In the genomic region with DNA sequence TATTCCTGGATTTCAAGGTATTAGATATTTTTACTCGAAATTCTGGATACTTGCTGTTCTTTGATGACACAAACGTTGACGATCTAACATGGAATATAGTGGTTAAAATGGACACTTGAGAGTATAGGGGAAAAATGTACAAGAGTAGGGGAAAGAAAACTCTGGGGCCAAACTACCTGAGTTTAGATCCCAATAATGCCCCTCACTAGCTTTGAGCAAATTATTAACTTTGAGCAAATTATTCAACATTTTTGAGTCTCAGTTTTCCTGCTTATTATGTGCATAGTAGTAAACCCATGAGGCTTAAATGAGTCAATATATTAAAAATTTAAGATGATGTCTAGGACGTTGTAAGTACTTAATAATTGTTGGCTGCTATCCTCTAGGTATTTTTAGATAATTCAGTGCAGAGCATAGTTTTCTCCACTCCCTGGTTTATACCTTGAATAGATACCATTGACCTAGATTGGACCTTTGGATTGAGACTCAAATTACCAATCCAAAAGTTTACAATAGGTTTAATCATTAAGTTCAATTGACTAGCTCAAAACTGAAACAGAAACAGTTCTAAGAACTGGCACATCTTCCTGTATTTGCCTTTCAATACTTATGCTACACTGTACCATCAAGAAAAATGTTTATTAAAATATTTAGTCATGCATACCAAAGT, we compare ENCODE assay signal across 18 cellular contexts. TPM values are rescaled to one million over a fixed set of nuclear protein-coding genes. Genes with fewer than 3 reads are reported as not detected.
DNase-seq lines count a peak whose midpoint lies in the region; ATAC-seq and TF ChIP-seq lines count a peak whose summit lies in the region.
"Had no signal": no experiment of that assay in that cellular context is flagged by ENCODE, and none has a peak within 500 bp of the region (broad histone marks: within the 10 kb centered on the region; RNA-seq: fewer than 3 reads in every experiment).

No MANE protein-coding gene starts in this region.

- H3K27me3 Mint-ChIP-seq in Caco-2 (ENCODE audit: insufficient read depth, unreplicated experiment), result no peaks in the 10 kb centered on the region

- 78 to 84% methylated on average over 4 of the region's 4 CpGs for WGBS in tibial nerve, 2 donors

- H3K27ac ChIP-seq in colonic mucosa, result peak overlapping the region; percentile 44
- no peak overlapping the region for H3K27ac ChIP-seq in tibial nerve
- H3K27ac ChIP-seq: RWPE1 had no signal

- peak; percentile 69 for ATAC-seq in GM19467 (IDR thresholded peaks at IDR 0.05; ENCODE audit: unreplicated experiment)
- peak; percentile 51 for ATAC-seq in HG03139 (IDR thresholded peaks at IDR 0.05; ENCODE audit: unreplicated experiment)
- ATAC-seq in HG02870 (IDR thresholded peaks at IDR 0.05; ENCODE audit: unreplicated experiment), result no peak

- POLR2A ChIA-PET in Caco-2 (lab: Charles Lee), result no interaction called here

- BruUV-seq in Caco-2 (replicated peaks; lab: Mats Ljungman, UMichigan), result no TSS peak

- no peaks in the 10 kb centered on the region for H3K4me1 ChIP-seq in Caco-2
- no peaks in the 10 kb centered on the region for H3K4me1 ChIP-seq in colonic mucosa
- H3K4me1 ChIP-seq in tibial nerve, result no peaks in the 10 kb centered on the region

- no peak for DNase-seq in Caco-2
- no peak for DNase-seq in colonic mucosa
- no peak for DNase-seq in activated CD8-positive, alpha-beta memory T cell treated with anti-CD3 and anti-CD28 coated beads, Interleukin-2, amount 50 U/mL, for 4 hours
- DNase-seq in tibial nerve (ENCODE audit: low spot score in 2 of 2), result no peak
- no peak for DNase-seq in GOT3 (lab: John Stamatoyannopoulos, UW)
- DNase-seq: activated CD4-positive, alpha-beta T cell treated with anti-CD3 and anti-CD28 coated beads, Interleukin-2, amount 10 ng/mL, durations not matched to agents 7 days and 5 days; erythroblast; H7; islet precursor cell; NCI-H1694 treated with DMSO at 0.1 percent for 48 hours had no signal

- TF ChIP-seq EP300 in tibial nerve (IDR thresholded peaks at IDR 0.05), result no peak

- no peaks in the 10 kb centered on the region for H3K9me3 Mint-ChIP-seq in Caco-2 (ENCODE audit: unreplicated experiment)
- H3K9me3 Mint-ChIP-seq: activated CD4-positive, alpha-beta T cell treated with anti-CD3 and anti-CD28 coated beads, Interleukin-2, amount 10 ng/mL, durations not matched to agents 7 days and 5 days; activated T-helper 1 cell treated with anti-CD3 and anti-CD28 coated beads, Interleukin-12 subunit alpha, Interleukin-12 subunit beta, Interleukin-2, Interleukin-4 antibody, amounts not matched to agents 30 ng/mL and 10 ng/mL and 1 ng/mL, durations not matched to agents 14 hours and 24 hours and 36 hours had no signal

- no peaks in the 10 kb centered on the region for H3K27me3 ChIP-seq in Caco-2 (replicated peaks; ENCODE audit: control insufficient read depth, insufficient read depth, low read length)
- H3K27me3 ChIP-seq in colonic mucosa, result no peaks in the 10 kb centered on the region
- no peaks in the 10 kb centered on the region for H3K27me3 ChIP-seq in tibial nerve

- CTCF ChIA-PET in Caco-2 (lab: Charles Lee), result no interaction called here

- H3K4me3 ChIP-seq in Caco-2 (ENCODE audit: low read depth, low read length), result no peak overlapping the region
- no peak overlapping the region for H3K4me3 ChIP-seq in colonic mucosa
- H3K4me3 ChIP-seq in tibial nerve, result no peak overlapping the region

- TF ChIP-seq CTCF in Caco-2 (IDR thresholded peaks at IDR 0.05; ENCODE audit: insufficient read depth in 1 of 2, low read depth in 1 of 2, low read length in 1 of 2, severe bottlenecking in 1 of 2, unreplicated experiment in 1 of 2) (no peak), colonic mucosa (IDR thresholded peaks at IDR 0.05) (no peak), tibial nerve (IDR thresholded peaks at IDR 0.05) (no peak)

- H3K9ac ChIP-seq in colonic mucosa (ENCODE audit: low read depth in 2 of 2, low read length in 2 of 2), result no peak overlapping the region

- no peak overlapping the region for H3K4me3 Mint-ChIP-seq in Caco-2 (ENCODE audit: unreplicated experiment)
- H3K4me3 Mint-ChIP-seq: activated CD4-positive, alpha-beta T cell treated with anti-CD3 and anti-CD28 coated beads, Interleukin-2, amount 10 ng/mL, durations not matched to agents 7 days and 5 days; activated T-helper 1 cell treated with anti-CD3 and anti-CD28 coated beads, Interleukin-12 subunit alpha, Interleukin-12 subunit beta, Interleukin-2, Interleukin-4 antibody, amounts not matched to agents 30 ng/mL and 10 ng/mL and 1 ng/mL, durations not matched to agents 14 hours and 24 hours and 36 hours; T-helper 2 cell treated with Interferon-gamma antibody and Interleukin-4, amounts not matched to agents 5 μg/mL and 100 μg/mL, for 36 hours had no signal

- H3K36me3 ChIP-seq in Caco-2 (ENCODE audit: control insufficient read depth, insufficient read depth, low read length) (no peaks in the 10 kb centered on the region), colonic mucosa (no peaks in the 10 kb centered on the region), tibial nerve (no peaks in the 10 kb centered on the region)

- intact Hi-C loops in Caco-2 (cut with micrococcal nuclease; ENCODE audit: unreplicated experiment), result no loop called here
- intact Hi-C loops in colonic mucosa (cut with DNase I), result no loop called here

- H3K9me3 ChIP-seq in Caco-2 (no peaks in the 10 kb centered on the region), colonic mucosa (no peaks in the 10 kb centered on the region), tibial nerve (no peaks in the 10 kb centered on the region)

- H3K27ac Mint-ChIP-seq in Caco-2 (ENCODE audit: unreplicated experiment), result peak overlapping the region; percentile 55
- H3K27ac Mint-ChIP-seq: activated CD4-positive, alpha-beta T cell treated with anti-CD3 and anti-CD28 coated beads, Interleukin-2, amount 10 ng/mL, durations not matched to agents 7 days and 5 days; activated T-helper 1 cell treated with anti-CD3 and anti-CD28 coated beads, Interleukin-12 subunit alpha, Interleukin-12 subunit beta, Interleukin-2, Interleukin-4 antibody, amounts not matched to agents 30 ng/mL and 10 ng/mL and 1 ng/mL, durations not matched to agents 14 hours and 24 hours and 36 hours; T-helper 2 cell treated with Interferon-gamma antibody and Interleukin-4, amounts not matched to agents 5 μg/mL and 100 μg/mL, for 36 hours had no signal

- TF ChIP-seq POLR2A in tibial nerve (IDR thresholded peaks at IDR 0.05), result no peak

- peaks cover 15% of the 10 kb centered on the region for H3K4me1 Mint-ChIP-seq in Caco-2 (ENCODE audit: low read depth, unreplicated experiment)

- H3K36me3 Mint-ChIP-seq in Caco-2 (ENCODE audit: insufficient read depth, unreplicated experiment), result no peaks in the 10 kb centered on the region

RNA-seq across cellular contexts. Expression of a gene that starts 4.5 kb away (rescaled TPM):
- total RNA-seq in Caco-2 (2022) (2.9 and 4.2 TPM in 2 replicates), colonic mucosa (10 to 100 TPM in 1 of 2 donors, 1 to 10 TPM in 1; 3.2 to 13.4 TPM), tibial nerve (under 1 TPM in 1 of 4 donors, not detected in 3; 0.42 TPM)
- total RNA-seq: activated CD4-positive, alpha-beta T cell treated with anti-CD3 and anti-CD28 coated beads, Interleukin-2, amount 10 ng/mL, durations not matched to agents 7 days and 5 days; activated T-helper 1 cell treated with anti-CD3 and anti-CD28 coated beads, Interleukin-12 subunit alpha, Interleukin-12 subunit beta, Interleukin-2, Interleukin-4 antibody, amounts not matched to agents 30 ng/mL and 10 ng/mL and 1 ng/mL, durations not matched to agents 14 hours and 24 hours and 36 hours; cerebellum; H7; mononuclear cell had no signal
